Comparison of ENCODE assay signal across 14 cellular contexts in the genomic region with DNA sequence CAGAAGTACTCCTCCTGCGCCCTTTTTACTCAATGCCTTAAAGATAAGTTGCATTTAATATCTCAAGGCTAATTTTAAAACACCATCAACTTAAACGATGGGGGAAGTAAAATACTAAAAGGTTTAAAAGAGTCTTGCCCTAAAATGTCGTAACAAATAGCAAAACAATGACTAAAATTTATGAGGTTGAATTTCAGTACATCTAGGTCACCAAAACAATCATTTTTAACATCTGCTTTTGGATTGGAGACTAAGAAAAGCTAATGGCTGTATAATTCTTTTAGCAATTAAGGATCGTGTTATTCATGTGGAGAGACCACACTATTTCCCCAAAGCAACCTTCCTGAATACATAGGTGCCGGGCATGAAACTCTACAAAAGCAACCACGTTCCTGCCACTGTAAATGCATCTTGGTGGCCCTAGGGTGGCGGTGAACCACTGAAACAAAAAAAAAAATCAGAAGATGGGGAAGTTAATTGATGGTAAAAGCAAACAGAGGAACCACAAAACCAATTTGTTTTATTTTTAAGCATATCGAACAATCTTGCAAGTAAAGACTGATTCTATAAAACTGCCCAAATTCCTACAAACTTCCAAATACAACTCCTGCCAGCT. TPM values are rescaled to one million over a fixed set of nuclear protein-coding genes. Genes with fewer than 3 reads are reported as not detected.
DNase-seq lines count a peak whose midpoint lies in the region; ATAC-seq, FAIRE-seq and TF ChIP-seq lines count a peak whose summit lies in the region.
"Had no signal": no experiment of that assay in that cellular context is flagged by ENCODE, and none has a peak within 500 bp of the region (broad histone marks: within the 10 kb centered on the region; RNA-seq: fewer than 3 reads in every experiment).

No MANE protein-coding gene starts in this region.

- H3K9ac ChIP-seq in HUES6 (ENCODE audit: low read length) (no peak overlapping the region), astrocyte (ENCODE audit: low read length) (no peak overlapping the region)

- no peaks in the 10 kb centered on the region for H3K9me3 Mint-ChIP-seq in astrocyte (ENCODE audit: unreplicated experiment)
- H3K9me3 Mint-ChIP-seq in nephron progenitor cell = no peaks in the 10 kb centered on the region

- ATAC-seq in HG02885 (IDR thresholded peaks at IDR 0.05; ENCODE audit: poor library complexity, unreplicated experiment) = no peak

- H3K9me3 ChIP-seq in HUES6 (ENCODE audit: control insufficient read depth, insufficient read depth, low read depth, low read length) (no peaks in the 10 kb centered on the region), astrocyte (ENCODE audit: insufficient read depth, low read depth, low read length) (no peaks in the 10 kb centered on the region), Peyer's patch (no peaks in the 10 kb centered on the region)
- H3K9me3 ChIP-seq: left lung, upper lobe of left lung had no signal

- FAIRE-seq in astrocyte (lab: Jason Lieb, UNC) = no peak

- H4K20me1 ChIP-seq in astrocyte (ENCODE audit: insufficient read depth, low read length) = peaks cover 80% of the 10 kb centered on the region

- H3K27ac ChIP-seq in HUES6 (ENCODE audit: low read depth, low read length) (peak overlapping the region; percentile 21; the same call in 1 of the 2 replicates), astrocyte (ENCODE audit: low read depth, low read length) (no peak overlapping the region), Peyer's patch (no peak overlapping the region)

- peak overlapping the region; percentile 23 for H3K27ac Mint-ChIP-seq in astrocyte (ENCODE audit: unreplicated experiment)
- peak overlapping the region; percentile 75 for H3K27ac Mint-ChIP-seq in nephron progenitor cell

- H3K79me2 ChIP-seq in astrocyte (ENCODE audit: insufficient read depth, low read length) = peaks cover 99% of the 10 kb centered on the region

- H3K36me3 ChIP-seq in HUES6 (ENCODE audit: control insufficient read depth, insufficient read depth, low read length) (0 out of 2 replicates have a peak, but pooled peaks cover 2% of the 10 kb centered on the region), astrocyte (ENCODE audit: insufficient read depth, low read length) (no peaks in the 10 kb centered on the region), Peyer's patch (no peaks in the 10 kb centered on the region)
- H3K36me3 ChIP-seq: upper lobe of left lung had no signal

- H3K27me3 Mint-ChIP-seq in astrocyte (ENCODE audit: low read depth, unreplicated experiment) (no peaks in the 10 kb centered on the region), nephron progenitor cell (ENCODE audit: low read depth, poor library complexity) (no peaks in the 10 kb centered on the region)

- H3K4me1 ChIP-seq in HUES6 (ENCODE audit: control insufficient read depth, insufficient read depth, low read length) (peaks cover 42% of the 10 kb centered on the region), astrocyte (ENCODE audit: insufficient read depth, low read length) (peaks cover 4% of the 10 kb centered on the region), Peyer's patch (peaks cover 0 to 35% (median 11%) of the 10 kb centered on the region in 4 donors)

- TF ChIP-seq POLR2A in Peyer's patch (IDR thresholded peaks at IDR 0.05) = no peak

- H3K4me3 Mint-ChIP-seq in astrocyte (ENCODE audit: unreplicated experiment) (no peak overlapping the region), nephron progenitor cell (no peak overlapping the region)

- DNase-seq in EL = peak; percentile 36
- no peak for DNase-seq in astrocyte (ENCODE audit: low read depth)
- no peak for DNase-seq in nephron progenitor cell
- no peak for DNase-seq in GM20000 (ENCODE audit: low spot score)
- DNase-seq in Peyer's patch = no peak
- DNase-seq in A172 (ENCODE audit: low spot score) = no peak
- DNase-seq: activated CD4-positive, alpha-beta T cell treated with anti-CD3 and anti-CD28 coated beads, Interleukin-2, amount 50 U/mL, for 1 hour; H7; left lung; NK-92 treated with Interleukin-12 subunit alpha and Interleukin-12 subunit beta, amount 100 ng/mL, for 24 hours; upper lobe of left lung had no signal

- no peak overlapping the region for H2AFZ ChIP-seq in astrocyte (ENCODE audit: low read depth, low read length)

- TF ChIP-seq CTCF in astrocyte (IDR thresholded peaks at IDR 0.05; ENCODE audit: insufficient read depth, low read depth, low read length) (no peak), nephron progenitor cell (IDR thresholded peaks at IDR 0.05) (no peak), GM20000 (IDR thresholded peaks at IDR 0.05; ENCODE audit: extremely low read depth, missing control alignments) (no peak), Peyer's patch (IDR thresholded peaks at IDR 0.05) (no peak)

- no peaks in the 10 kb centered on the region for H3K27me3 ChIP-seq in HUES6 (ENCODE audit: control insufficient read depth, insufficient read depth, low read length)
- no peaks in the 10 kb centered on the region for H3K27me3 ChIP-seq in astrocyte (ENCODE audit: insufficient read depth, low read length)
- no peaks in the 10 kb centered on the region for H3K27me3 ChIP-seq in Peyer's patch
- H3K27me3 ChIP-seq: left lung, upper lobe of left lung had no signal

- H3K4me2 ChIP-seq in astrocyte (ENCODE audit: low read length) = no peak overlapping the region

- peaks cover 50% of the 10 kb centered on the region for H3K4me1 Mint-ChIP-seq in astrocyte (ENCODE audit: low read depth, unreplicated experiment)
- peaks cover 69% of the 10 kb centered on the region for H3K4me1 Mint-ChIP-seq in nephron progenitor cell

- H3K4me3 ChIP-seq in HUES6 (ENCODE audit: low read depth, low read length) = no peak overlapping the region
- H3K4me3 ChIP-seq in astrocyte (ENCODE audit: insufficient read depth, low read depth, low read length) = no peak overlapping the region
- H3K4me3 ChIP-seq in Peyer's patch = no peak overlapping the region
- H3K4me3 ChIP-seq: left lung, upper lobe of left lung had no signal

- H3K36me3 Mint-ChIP-seq in astrocyte (ENCODE audit: low read depth, unreplicated experiment) (no peaks in the 10 kb centered on the region), nephron progenitor cell (ENCODE audit: low read depth) (peaks cover 55% of the 10 kb centered on the region)

RNA-seq across cellular contexts. Expression of a gene that starts 45.8 kb away (rescaled TPM):
- total RNA-seq in astrocyte = 92.8 and 101 TPM in 2 replicates
- total RNA-seq in Peyer's patch = 100 to 1,000 TPM in 3 of 4 donors, 10 to 100 TPM in 1; 90.7 to 134 (median 121) TPM
- total RNA-seq in A172 (2014; rRNA removed; shearing (Covaris generic)) = 94.7 and 115 TPM in 2 replicates

RNA-seq across cellular contexts. Expression of a gene that starts 58.2 kb away (rescaled TPM):
- total RNA-seq in astrocyte (0.86 and 0.96 TPM in 2 replicates), Peyer's patch (under 1 TPM in 2 of 4 donors, not detected in 2; 0.54 to 0.76 TPM)
- not detected in 2 replicates for total RNA-seq in A172 (2014; rRNA removed; shearing (Covaris generic))
- total RNA-seq: HT-29 had no signal

RNA-seq across cellular contexts. Expression of a gene that starts 58.3 kb away (rescaled TPM):
- total RNA-seq in astrocyte (32.4 and 33.9 TPM in 2 replicates), Peyer's patch (10 to 100 TPM; 43.1 to 80.9 (median 65.8) TPM)
- total RNA-seq in A172 (2014; rRNA removed; shearing (Covaris generic)) = 225 and 253 TPM in 2 replicates
